ENCODE assay signal across 16 cellular contexts in the genomic region with DNA sequence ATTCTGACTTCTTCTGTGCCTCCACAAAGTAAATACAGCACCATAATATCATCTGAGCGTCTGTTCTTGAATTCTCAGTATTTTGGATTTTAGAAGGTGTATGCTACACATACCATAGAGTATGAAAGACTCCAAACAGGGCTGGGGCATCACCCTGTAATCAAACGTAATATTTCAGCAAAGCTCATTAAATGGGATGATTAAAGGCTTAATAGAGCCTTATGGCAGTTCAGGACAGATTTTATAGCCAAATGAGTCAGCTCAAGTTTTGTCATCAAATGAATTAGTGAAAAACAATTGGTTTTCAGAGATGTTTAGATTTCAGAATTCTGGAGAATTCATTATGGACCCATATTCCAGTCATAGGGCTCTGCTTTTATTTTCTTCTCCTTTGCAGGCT.
"Had no signal": no experiment of that assay in that cellular context is flagged by ENCODE, and none has a peak within 500 bp of the region (broad histone marks: within the 10 kb centered on the region; RNA-seq: fewer than 3 reads in every experiment).

No MANE protein-coding gene starts in this region.

- H3K4me3 ChIP-seq: pancreas, psoas muscle, tibial artery had no signal

- H3K36me3 Mint-ChIP-seq: activated naive CD4-positive, alpha-beta T cell treated with anti-CD3 and anti-CD28 coated beads, Interleukin-2, amount 50 U/mL, for 72 hours; natural killer cell treated with Interleukin-12 subunit alpha and Interleukin-12 subunit beta and Interleukin-15 and Interleukin-18, amount 100 ng/mL, for 72 hours had no signal

- H3K27me3 Mint-ChIP-seq: activated T-cell treated with anti-CD3 and anti-CD28 coated beads, Interleukin-2, amount 50 U/mL, for 24 hours; activated T-helper 17 cell treated with anti-CD3 and anti-CD28 coated beads, Interleukin-2, amount 50 U/mL, for 72 hours; brain; natural killer cell treated with Interleukin-12 subunit alpha and Interleukin-12 subunit beta and Interleukin-15 and Interleukin-18, amount 100 ng/mL, for 72 hours; stimulated activated naive CD8-positive, alpha-beta T cell treated with anti-CD3 and anti-CD28 coated beads, Interleukin-15, Interleukin-2, amounts not matched to agents 100 ng/mL and 50 ng/mL, for 24 hours had no signal

- H3K27me3 ChIP-seq: pancreas, tibial artery had no signal

- DNase-seq: activated T-cell treated with anti-CD3 and anti-CD28 coated beads, Interleukin-2, amount 50 U/mL, for 24 hours; aorta; head of caudate nucleus; left ventricle myocardium superior; pancreas; psoas muscle; right cardiac atrium; stimulated activated CD4-positive, alpha-beta T cell treated with anti-CD3 and anti-CD28 coated beads, Interleukin-12 subunit alpha, Interleukin-12 subunit beta, amount 100 ng/mL, for 4 hours; T-helper 9 cell; tibial artery had no signal

- ATAC-seq: activated naive CD4-positive, alpha-beta T cell treated with anti-CD3 and anti-CD28 coated beads, Interleukin-2, amount 50 U/mL, for 72 hours; activated T-helper 17 cell treated with anti-CD3 and anti-CD28 coated beads, Interleukin-2, amount 50 U/mL, for 72 hours; left ventricle myocardium superior; natural killer cell treated with Interleukin-12 subunit alpha and Interleukin-12 subunit beta and Interleukin-15 and Interleukin-18, amount 100 ng/mL, for 72 hours; pancreas; psoas muscle; right cardiac atrium; WTC11 had no signal

- H3K9me3 Mint-ChIP-seq: activated naive CD4-positive, alpha-beta T cell treated with anti-CD3 and anti-CD28 coated beads, Interleukin-2, amount 50 U/mL, for 72 hours; activated T-cell treated with anti-CD3 and anti-CD28 coated beads, Interleukin-2, amount 50 U/mL, for 24 hours; activated T-helper 17 cell treated with anti-CD3 and anti-CD28 coated beads, Interleukin-2, amount 50 U/mL, for 72 hours; natural killer cell treated with Interleukin-12 subunit alpha and Interleukin-12 subunit beta and Interleukin-15 and Interleukin-18, amount 100 ng/mL, for 72 hours; stimulated activated naive CD8-positive, alpha-beta T cell treated with anti-CD3 and anti-CD28 coated beads, Interleukin-15, Interleukin-2, amounts not matched to agents 100 ng/mL and 50 ng/mL, for 24 hours had no signal

- H3K36me3 ChIP-seq: pancreas, tibial artery had no signal

- H3K4me3 Mint-ChIP-seq: activated T-cell treated with anti-CD3 and anti-CD28 coated beads, Interleukin-2, amount 50 U/mL, for 24 hours; activated T-helper 17 cell treated with anti-CD3 and anti-CD28 coated beads, Interleukin-2, amount 50 U/mL, for 72 hours; brain; natural killer cell treated with Interleukin-12 subunit alpha and Interleukin-12 subunit beta and Interleukin-15 and Interleukin-18, amount 100 ng/mL, for 72 hours; stimulated activated naive CD8-positive, alpha-beta T cell treated with anti-CD3 and anti-CD28 coated beads, Interleukin-15, Interleukin-2, amounts not matched to agents 100 ng/mL and 50 ng/mL, for 24 hours; WTC11 had no signal

- H3K27ac Mint-ChIP-seq: activated naive CD4-positive, alpha-beta T cell treated with anti-CD3 and anti-CD28 coated beads, Interleukin-2, amount 50 U/mL, for 72 hours; activated T-cell treated with anti-CD3 and anti-CD28 coated beads, Interleukin-2, amount 50 U/mL, for 24 hours; brain; natural killer cell treated with Interleukin-12 subunit alpha and Interleukin-12 subunit beta and Interleukin-15 and Interleukin-18, amount 100 ng/mL, for 72 hours; stimulated activated naive CD8-positive, alpha-beta T cell treated with anti-CD3 and anti-CD28 coated beads, Interleukin-15, Interleukin-2, amounts not matched to agents 100 ng/mL and 50 ng/mL, for 24 hours; WTC11 had no signal
